14 cellular contexts compared by ENCODE assay signal in the genomic region with DNA sequence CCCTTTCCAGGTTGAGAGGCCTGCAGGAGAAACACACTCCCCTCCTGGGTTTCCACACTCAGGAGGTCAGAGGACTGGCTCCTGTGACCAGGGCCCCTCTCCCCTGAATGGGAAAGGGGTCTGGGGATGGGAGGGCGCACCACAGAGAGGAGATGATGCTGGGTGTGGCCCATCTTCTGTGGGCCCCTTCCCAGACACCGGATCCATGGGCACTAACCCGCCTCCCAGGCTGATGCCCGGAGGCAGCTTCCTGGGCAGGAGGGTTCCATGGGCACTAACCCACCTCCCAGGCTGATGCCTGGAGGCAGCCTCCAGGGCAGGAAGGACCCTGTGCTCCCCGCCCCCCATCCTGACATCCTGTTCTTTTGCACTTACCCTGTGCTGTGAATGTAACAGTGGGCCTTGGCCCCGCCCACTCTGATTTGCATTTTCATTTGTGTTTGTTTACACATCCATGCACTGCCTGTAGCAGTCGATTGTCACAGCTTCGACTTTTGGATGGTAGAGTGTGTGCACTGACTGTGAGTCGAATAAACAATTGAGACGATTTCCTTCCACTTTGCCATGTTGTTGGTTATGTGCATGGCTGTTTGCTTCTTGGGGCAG. TPM values are rescaled to one million over a fixed set of nuclear protein-coding genes. Genes with fewer than 3 reads are reported as not detected.
A peak's percentile ranks its signal among the peaks of the same experiment; 100 is the strongest.
DNase-seq lines count a peak whose midpoint lies in the region; ATAC-seq and TF ChIP-seq lines count a peak whose summit lies in the region.
"Had no signal": no experiment of that assay in that cellular context is flagged by ENCODE, and none has a peak within 500 bp of the region (broad histone marks: within the 10 kb centered on the region; RNA-seq: fewer than 3 reads in every experiment).

No MANE protein-coding gene starts in this region.

- no peaks in the 10 kb centered on the region for H3K27me3 ChIP-seq in CD8-positive, alpha-beta memory T cell (ENCODE audit: insufficient read depth, low read length, poor library complexity, severe bottlenecking)
- no peaks in the 10 kb centered on the region for H3K27me3 ChIP-seq in iPS-20b (ENCODE audit: insufficient read depth, low read length)
- H3K27me3 ChIP-seq in right lobe of liver = no peaks in the 10 kb centered on the region
- H3K27me3 ChIP-seq: left lung, suprapubic skin had no signal

- H3K4me3 ChIP-seq in CD8-positive, alpha-beta memory T cell (ENCODE audit: low read length) = no peak overlapping the region
- H3K4me3 ChIP-seq in HEK293 (ENCODE audit: low read depth, low read length) (no peak overlapping the region), iPS-20b (ENCODE audit: low read length) (peak overlapping the region; percentile 25; the same call in 1 of the 2 replicates), right lobe of liver (no peak overlapping the region)
- H3K4me3 ChIP-seq: left lung, suprapubic skin had no signal

- H3K4me1 Mint-ChIP-seq in CD8-positive, alpha-beta memory T cell = peaks cover 26 to 54% (median 29%) of the 10 kb centered on the region in 3 donors
- H3K4me1 Mint-ChIP-seq in activated CD4-positive, alpha-beta memory T cell treated with anti-CD3 and anti-CD28 coated beads for 36 hours (ENCODE audit: low read depth) = peaks cover 14% of the 10 kb centered on the region

- H3K36me3 Mint-ChIP-seq in CD8-positive, alpha-beta memory T cell = peaks cover 0 to 22% (median 0%) of the 10 kb centered on the region in 3 donors
- no peaks in the 10 kb centered on the region for H3K36me3 Mint-ChIP-seq in activated CD4-positive, alpha-beta memory T cell treated with anti-CD3 and anti-CD28 coated beads for 36 hours

- CTCF ChIA-PET in CD8-positive, alpha-beta memory T cell (lab: Charles Lee) = no interaction called here
- CTCF ChIA-PET in HEK293 (lab: Yijun Ruan, JAX) = interaction anchor here (0.7 kb wide), 1 partner anchor 1786 kb away, joined by 3 read pairs; no protein-coding TSS in a partner anchor
- CTCF ChIA-PET in activated CD4-positive, alpha-beta memory T cell treated with anti-CD3 and anti-CD28 coated beads for 36 hours (lab: Charles Lee) = no interaction called here

- WGBS in right lobe of liver (ENCODE audit: insufficient coverage, low coverage, low lambda C conversion rate, missing lambda C conversion rate) = 34% methylated on average over 5 of the region's 10 CpGs

- peaks cover 37% of the 10 kb centered on the region for H3K4me1 ChIP-seq in CD8-positive, alpha-beta memory T cell (ENCODE audit: insufficient read depth, low read length)
- no peaks in the 10 kb centered on the region for H3K4me1 ChIP-seq in HEK293 (ENCODE audit: control insufficient read depth, insufficient read depth, low read length)
- peaks cover 10% of the 10 kb centered on the region for H3K4me1 ChIP-seq in iPS-20b (ENCODE audit: insufficient read depth, low read length)
- H3K4me1 ChIP-seq in right lobe of liver = peaks cover 0 to 56% (median 18%) of the 10 kb centered on the region in 4 donors

- POLR2A ChIA-PET in CD8-positive, alpha-beta memory T cell (lab: Charles Lee) = interaction anchor here (0.7 to 1.5 kb wide), 2 partner anchors 9 to 752 kb away, joined by 3 to 6 read pairs; a partner anchor contains a TSS
- POLR2A ChIA-PET in HEK293 (lab: Yijun Ruan, JAX) = interaction anchor here (0.5 to 1.0 kb wide), 2 partner anchors 9 to 213 kb away, joined by 3 read pairs; a partner anchor contains a TSS
- POLR2A ChIA-PET in activated CD4-positive, alpha-beta memory T cell treated with anti-CD3 and anti-CD28 coated beads for 36 hours (lab: Charles Lee) = no interaction called here

- DNase-seq in CD8-positive, alpha-beta memory T cell = peak in 3 of 5 donors; percentile 36 to 56 (median 38)
- peak; percentile 21 for DNase-seq in activated CD4-positive, alpha-beta memory T cell treated with anti-CD3 and anti-CD28 coated beads for 36 hours
- no peak for DNase-seq in right lobe of liver
- no peak for DNase-seq in stimulated activated CD4-positive, alpha-beta T cell treated with anti-CD3 and anti-CD28 coated beads, Interleukin-4, amount 100 ng/mL, for 1 hour
- DNase-seq: glutamatergic neuron, NCI-H187, nephron progenitor cell, SK-N-SH had no signal

- TF ChIP-seq POLR2A in right lobe of liver (IDR thresholded peaks at IDR 0.05) = no peak

- H3K9me3 ChIP-seq in CD8-positive, alpha-beta memory T cell (ENCODE audit: low read length) = no peaks in the 10 kb centered on the region
- H3K9me3 ChIP-seq in HEK293 (ENCODE audit: control insufficient read depth, insufficient read depth, low read depth, low read length) (no peaks in the 10 kb centered on the region), iPS-20b (ENCODE audit: insufficient read depth, low read depth, low read length) (no peaks in the 10 kb centered on the region), right lobe of liver (no peaks in the 10 kb centered on the region)
- H3K9me3 ChIP-seq: left lung, SK-N-SH, suprapubic skin had no signal

- TF ChIP-seq CTCF in HEK293 (tag by site-specific recombination; IDR thresholded peaks at IDR 0.05) (no peak), right lobe of liver (IDR thresholded peaks at IDR 0.05) (no peak)

- ATAC-seq in HG02610 (IDR thresholded peaks at IDR 0.05; ENCODE audit: unreplicated experiment) (no peak), right lobe of liver (no peak)
- ATAC-seq: activated T-helper 17 cell treated with anti-CD3 and anti-CD28 coated beads, Interleukin-2, amount 50 U/mL, for 72 hours; left lung had no signal

- H3K9ac ChIP-seq in iPS-20b (ENCODE audit: low read depth, low read length) = peak overlapping the region; percentile 56; the same call in 1 of the 2 replicates
- H3K9ac ChIP-seq: SK-N-SH had no signal

- peaks cover 0 to 1% of the 10 kb centered on the region in 2 donors for H3K27me3 Mint-ChIP-seq in CD8-positive, alpha-beta memory T cell
- no peaks in the 10 kb centered on the region for H3K27me3 Mint-ChIP-seq in activated CD4-positive, alpha-beta memory T cell treated with anti-CD3 and anti-CD28 coated beads for 36 hours
- H3K27me3 Mint-ChIP-seq: activated T-helper 17 cell treated with anti-CD3 and anti-CD28 coated beads, Interleukin-2, amount 50 U/mL, for 72 hours had no signal

- intact Hi-C loops in activated CD4-positive, alpha-beta memory T cell treated with anti-CD3 and anti-CD28 coated beads for 36 hours (cut with micrococcal nuclease) = no loop called here
- intact Hi-C loops in right lobe of liver (cut with DNase I) = no loop called here

- H3K36me3 ChIP-seq in CD8-positive, alpha-beta memory T cell (ENCODE audit: insufficient read depth, low read length) = peaks cover 4% of the 10 kb centered on the region
- H3K36me3 ChIP-seq in HEK293 (ENCODE audit: control insufficient read depth in 2 of 2, insufficient read depth in 1 of 2, low read length in 2 of 2) = peaks cover 0 to 31% of the 10 kb centered on the region in 2 experiments; a peak in 1 of 3 replicates
- H3K36me3 ChIP-seq in iPS-20b (ENCODE audit: insufficient read depth, low read depth, low read length) = peaks cover 21% of the 10 kb centered on the region
- no peaks in the 10 kb centered on the region for H3K36me3 ChIP-seq in right lobe of liver

- no peaks in the 10 kb centered on the region for H3K9me3 Mint-ChIP-seq in CD8-positive, alpha-beta memory T cell
- H3K9me3 Mint-ChIP-seq in activated CD4-positive, alpha-beta memory T cell treated with anti-CD3 and anti-CD28 coated beads for 36 hours = no peaks in the 10 kb centered on the region
- H3K9me3 Mint-ChIP-seq: activated T-helper 17 cell treated with anti-CD3 and anti-CD28 coated beads, Interleukin-2, amount 50 U/mL, for 72 hours; nephron progenitor cell had no signal

- peak overlapping the region; percentile 39 to 94 (median 84) for H3K27ac Mint-ChIP-seq in CD8-positive, alpha-beta memory T cell
- H3K27ac Mint-ChIP-seq in activated CD4-positive, alpha-beta memory T cell treated with anti-CD3 and anti-CD28 coated beads for 36 hours = peak overlapping the region; percentile 33
- H3K27ac Mint-ChIP-seq: activated T-helper 17 cell treated with anti-CD3 and anti-CD28 coated beads, Interleukin-2, amount 50 U/mL, for 72 hours; nephron progenitor cell had no signal

- no peak overlapping the region for H3K27ac ChIP-seq in CD8-positive, alpha-beta memory T cell (ENCODE audit: low read depth, low read length)
- no peak overlapping the region for H3K27ac ChIP-seq in HEK293 (ENCODE audit: extremely low read depth, low read depth, low read length)
- H3K27ac ChIP-seq in iPS-20b (ENCODE audit: low read length) = peak overlapping the region; percentile 73
- H3K27ac ChIP-seq in right lobe of liver = peak overlapping the region in 1 of 3 donors; percentile 24
- H3K27ac ChIP-seq: left lung, suprapubic skin had no signal

- peak overlapping the region; percentile 5 to 82 (median 65) for H3K4me3 Mint-ChIP-seq in CD8-positive, alpha-beta memory T cell
- H3K4me3 Mint-ChIP-seq in activated CD4-positive, alpha-beta memory T cell treated with anti-CD3 and anti-CD28 coated beads for 36 hours = no peak overlapping the region
- H3K4me3 Mint-ChIP-seq: activated T-helper 17 cell treated with anti-CD3 and anti-CD28 coated beads, Interleukin-2, amount 50 U/mL, for 72 hours; nephron progenitor cell had no signal

RNA-seq across cellular contexts. Expression of a gene that starts 9.3 kb away (rescaled TPM):
- total RNA-seq in CD8-positive, alpha-beta memory T cell = 10 to 100 TPM; 27.8 to 30.2 TPM
- 15.3 TPM for polyA plus RNA-seq in CD8-positive, alpha-beta memory T cell
- total RNA-seq in activated CD4-positive, alpha-beta memory T cell treated with anti-CD3 and anti-CD28 coated beads for 36 hours = 10 to 100 TPM; 13.9 to 15.3 TPM
- 10 to 100 TPM; 10.1 to 16.8 (median 13.3) TPM for total RNA-seq in right lobe of liver

RNA-seq across cellular contexts. Expression of a gene that starts 35.2 kb away (rescaled TPM):
- 10 to 100 TPM; 35.5 to 38.8 TPM for total RNA-seq in CD8-positive, alpha-beta memory T cell
- polyA plus RNA-seq in CD8-positive, alpha-beta memory T cell = 13.0 TPM
- total RNA-seq in activated CD4-positive, alpha-beta memory T cell treated with anti-CD3 and anti-CD28 coated beads for 36 hours = 10 to 100 TPM; 26.1 to 26.5 TPM
- 10 to 100 TPM in 4 of 6 experiments, 1 to 10 TPM in 2; 9.1 to 16.4 (median 10.8) TPM for total RNA-seq in right lobe of liver

RNA-seq across cellular contexts. Expression of a gene that starts 39.0 kb away (rescaled TPM):
- 1 to 10 TPM; 9.8 to 10.0 TPM for total RNA-seq in CD8-positive, alpha-beta memory T cell
- 20.1 TPM for polyA plus RNA-seq in CD8-positive, alpha-beta memory T cell
- 10 to 100 TPM; 16.0 to 16.4 TPM for total RNA-seq in activated CD4-positive, alpha-beta memory T cell treated with anti-CD3 and anti-CD28 coated beads for 36 hours
- total RNA-seq in right lobe of liver = 100 to 1,000 TPM in 4 of 6 experiments, 10 to 100 TPM in 2; 86.1 to 146 (median 104) TPM

RNA-seq across cellular contexts. Expression of a gene that starts 39.6 kb away (rescaled TPM):
- total RNA-seq in CD8-positive, alpha-beta memory T cell = 100 to 1,000 TPM; 107 to 116 TPM
- 15.6 TPM for polyA plus RNA-seq in CD8-positive, alpha-beta memory T cell
- 10 to 100 TPM; 74.6 to 76.3 TPM for total RNA-seq in activated CD4-positive, alpha-beta memory T cell treated with anti-CD3 and anti-CD28 coated beads for 36 hours
- 100 to 1,000 TPM in 1 of 6 experiments, 10 to 100 TPM in 5; 55.4 to 123 (median 62.0) TPM for total RNA-seq in right lobe of liver

RNA-seq across cellular contexts. Expression of a gene that starts 43.5 kb away (rescaled TPM):
- 10 to 100 TPM; 55.0 to 58.3 TPM for total RNA-seq in CD8-positive, alpha-beta memory T cell
- 36.2 TPM for polyA plus RNA-seq in CD8-positive, alpha-beta memory T cell
- total RNA-seq in activated CD4-positive, alpha-beta memory T cell treated with anti-CD3 and anti-CD28 coated beads for 36 hours = 10 to 100 TPM; 59.5 to 62.3 TPM
- total RNA-seq in right lobe of liver = 10 to 100 TPM; 23.7 to 28.3 (median 24.7) TPM

Comparison
In these comparisons a context has a peak if more than half of its experiments do, and no peak if none do; other contexts are left out.
1. DNase-seq: peak in CD8-positive, alpha-beta memory T cell (3 of 5) and activated CD4-positive, alpha-beta memory T cell treated with anti-CD3 and anti-CD28 coated beads for 36 hours (single experiment); none in right lobe of liver (0 of 3) and stimulated activated CD4-positive, alpha-beta T cell treated with anti-CD3 and anti-CD28 coated beads, Interleukin-4, amount 100 ng/mL, for 1 hour (single experiment).
2. RNA of a gene that starts 39.0 kb away (total RNA-seq): 86.1 to 146 TPM in right lobe of liver; 16.0 to 16.4 TPM in activated CD4-positive, alpha-beta memory T cell treated with anti-CD3 and anti-CD28 coated beads for 36 hours and 9.8 to 10.0 TPM in CD8-positive, alpha-beta memory T cell; every median in the first group is over 4 times any median in the second.